35 cellular contexts compared by ENCODE assay signal in the genomic region with DNA sequence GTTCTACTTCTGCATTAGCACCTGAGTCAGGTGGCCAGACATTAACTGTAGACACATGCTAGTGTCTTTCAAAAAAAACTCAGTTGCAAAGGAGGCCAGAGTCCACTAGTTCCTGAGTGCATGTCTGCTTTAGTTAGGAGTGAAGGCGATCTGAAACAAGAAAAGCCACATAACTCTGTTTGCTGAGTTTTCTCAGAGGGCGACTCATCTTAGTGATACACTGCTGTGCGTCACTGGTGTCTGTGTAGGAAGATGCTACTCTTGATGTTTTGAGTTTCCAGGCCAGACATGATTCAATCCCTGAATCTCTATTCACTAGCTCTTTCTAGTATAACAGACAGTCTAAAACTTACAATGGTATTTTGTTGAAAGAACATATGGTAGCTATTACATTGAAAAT.
A peak's percentile ranks its signal among the peaks of the same experiment; 100 is the strongest.
DNase-seq lines count a peak whose midpoint lies in the region; TF ChIP-seq lines count a peak whose summit lies in the region.
"Had no signal": no experiment of that assay in that cellular context is flagged by ENCODE, and none has a peak within 500 bp of the region (broad histone marks: within the 10 kb centered on the region; RNA-seq: fewer than 3 reads in every experiment).

No MANE protein-coding gene starts in this region.

- DNase-seq in Ammon's horn (ENCODE audit: low spot score), result peak; percentile 4
- peak; percentile 4 for DNase-seq in LHCN-M2 (ENCODE audit: low read depth)
- peak; percentile 8 for DNase-seq in mammary epithelial cell
- peak; percentile 31 for DNase-seq in glomerular visceral epithelial cell (ENCODE audit: extremely low spot score)
- DNase-seq in tibial artery, result no peak
- no peak for DNase-seq in A673 (ENCODE audit: low spot score)
- DNase-seq in MG63, result no peak
- DNase-seq in kidney tubule cell (ENCODE audit: low spot score), result no peak
- DNase-seq: activated CD4-positive, alpha-beta T cell treated with anti-CD3 and anti-CD28 coated beads for 4 hours; activated effector memory CD4-positive, alpha-beta T cell treated with anti-CD3 and anti-CD28 coated beads, Interleukin-2, amount 50 U/mL, for 16 hours; activated naive CD8-positive, alpha-beta T cell treated with anti-CD3 and anti-CD28 coated beads for 36 hours; aorta; caudate nucleus; CD4-positive, alpha-beta memory T cell; effector memory CD8-positive, alpha-beta T cell; H7; KBM-7; left lung; mesendoderm; NCI-H1417 treated with DMSO at 0.1 percent for 48 hours; NCI-H2081; NCI-H345; NCI-H748 treated with DMSO at 0.1 percent for 48 hours; pancreas; retina; SIG-M5; stimulated activated CD4-positive, alpha-beta T cell treated with anti-CD3 and anti-CD28 coated beads, Interleukin-1b, Interleukin-23, amount 100 ng/mL, for 48 hours; stimulated activated naive CD4-positive, alpha-beta T cell treated with Interleukin-2 at 50 U/mL for 16 hours; SW 1271; T-helper 9 cell; testis had no signal

- no peak overlapping the region for H3K4me2 ChIP-seq in mammary epithelial cell (ENCODE audit: insufficient read depth, low read depth, low read length)
- H3K4me2 ChIP-seq: neural progenitor cell had no signal

- intact Hi-C loops in mammary epithelial cell (cut with micrococcal nuclease) (no loop called here), tibial artery (cut with DNase I; ENCODE audit: low total_unique reads) (no loop called here), A673 (cut with micrococcal nuclease; ENCODE audit: unreplicated experiment) (no loop called here)

- TF ChIP-seq CTCF in mammary epithelial cell (conservative IDR thresholded peaks at IDR 0.05 in 1 of 2, IDR thresholded peaks at IDR 0.05 in 1 of 2; ENCODE audit: extremely low read depth in 1 of 2, insufficient read depth in 1 of 2, low read depth in 1 of 2, low read length in 2 of 2) (no peak), tibial artery (IDR thresholded peaks at IDR 0.05) (no peak), A673 (conservative IDR thresholded peaks at IDR 0.05; ENCODE audit: low read depth, low read length) (no peak)

- dilution Hi-C loops in mammary epithelial cell (cut with HindIII; ENCODE audit: low sequenced_read_pairs), result no loop called here

- H3K27ac ChIP-seq in mammary epithelial cell (ENCODE audit: insufficient read depth, low read depth, low read length) (no peak overlapping the region), tibial artery (no peak overlapping the region), A673 (ENCODE audit: low read depth, low read length, poor library complexity, severe bottlenecking) (no peak overlapping the region)
- H3K27ac ChIP-seq: gastroesophageal sphincter, left lung, neural progenitor cell, pancreas, skin epidermis, testis, VCaP had no signal

- H3K36me3 ChIP-seq in mammary epithelial cell (ENCODE audit: insufficient read depth, low read length), result no peaks in the 10 kb centered on the region
- H3K36me3 ChIP-seq in tibial artery, result no peaks in the 10 kb centered on the region
- H3K36me3 ChIP-seq in A673 (ENCODE audit: insufficient read depth, low read length, poor library complexity, severe bottlenecking), result no peaks in the 10 kb centered on the region
- no peaks in the 10 kb centered on the region for H3K36me3 ChIP-seq in MG63
- H3K36me3 ChIP-seq: gastroesophageal sphincter, left lung, neural progenitor cell, pancreas had no signal

- H3K4me3 ChIP-seq in mammary epithelial cell (replicated peaks in 1 of 3; ENCODE audit: insufficient read depth in 1 of 3, low read depth in 2 of 3, low read length in 3 of 3) (no peak overlapping the region), tibial artery (no peak overlapping the region), A673 (ENCODE audit: low read depth, low read length, poor library complexity, severe bottlenecking) (no peak overlapping the region), MG63 (no peak overlapping the region)
- H3K4me3 ChIP-seq: gastroesophageal sphincter, left lung, neural progenitor cell, pancreas, skin epidermis, testis had no signal

- WGBS in mammary epithelial cell (ENCODE audit: low coverage, missing lambda C conversion rate), result 78% methylated on average over 3 of the region's 3 CpGs

- H3K9ac ChIP-seq in mammary epithelial cell (ENCODE audit: insufficient read depth, low read length), result no peak overlapping the region
- H3K9ac ChIP-seq: neural progenitor cell had no signal

- H3K27me3 ChIP-seq in mammary epithelial cell (ENCODE audit: insufficient read depth, low read length) (no peaks in the 10 kb centered on the region), tibial artery (no peaks in the 10 kb centered on the region), A673 (replicated peaks; ENCODE audit: insufficient read depth, low read depth, low read length, poor library complexity) (no peaks in the 10 kb centered on the region), MG63 (no peaks in the 10 kb centered on the region)
- H3K27me3 ChIP-seq: gastroesophageal sphincter, left lung, neural progenitor cell, pancreas, testis had no signal

- POLR2A ChIA-PET in A673 (lab: Charles Lee; ENCODE audit: low non-redundant PET), result no interaction called here

- in situ Hi-C loops in mammary epithelial cell (cut with MboI; ENCODE audit: low sequenced_read_pairs in 2 of 2), result no loop called here

- H3K79me2 ChIP-seq in mammary epithelial cell (ENCODE audit: insufficient read depth, low read length), result no peaks in the 10 kb centered on the region

- CTCF ChIA-PET in mammary epithelial cell (lab: Charles Lee; ENCODE audit: low non-redundant PET), result no interaction called here
- CTCF ChIA-PET in A673 (lab: Charles Lee), result no interaction called here

- H3K9me3 ChIP-seq in mammary epithelial cell (replicated peaks; ENCODE audit: insufficient read depth, low read length) (no peaks in the 10 kb centered on the region), tibial artery (no peaks in the 10 kb centered on the region), A673 (ENCODE audit: low read depth, low read length, poor library complexity, severe bottlenecking) (no peaks in the 10 kb centered on the region), MG63 (no peaks in the 10 kb centered on the region)
- H3K9me3 ChIP-seq: gastroesophageal sphincter, left lung, pancreas, testis had no signal

- no TSS peak for BruUV-seq in mammary epithelial cell (replicated peaks; lab: Mats Ljungman, UMichigan)
- no TSS peak for BruUV-seq in A673 (replicated peaks; lab: Mats Ljungman, UMichigan)

- H3K4me1 ChIP-seq in mammary epithelial cell (ENCODE audit: insufficient read depth, low read length), result no peaks in the 10 kb centered on the region
- no peaks in the 10 kb centered on the region for H3K4me1 ChIP-seq in tibial artery
- no peaks in the 10 kb centered on the region for H3K4me1 ChIP-seq in A673 (ENCODE audit: insufficient read depth, low read length, poor library complexity, severe bottlenecking)
- H3K4me1 ChIP-seq: gastroesophageal sphincter, left lung, neural progenitor cell, pancreas, testis had no signal

- H4K20me1 ChIP-seq in mammary epithelial cell (ENCODE audit: insufficient read depth, low read length), result no peaks in the 10 kb centered on the region

- no peak overlapping the region for H2AFZ ChIP-seq in mammary epithelial cell (ENCODE audit: low read depth, low read length)
- H2AFZ ChIP-seq: neural progenitor cell had no signal

Comparison
In these comparisons a context has a peak if more than half of its experiments do, and no peak if none do; other contexts are left out.
1. DNase-seq: peak in Ammon's horn (single experiment), LHCN-M2 (single experiment), mammary epithelial cell (single experiment) and glomerular visceral epithelial cell (single experiment); none in tibial artery (0 of 2), A673 (single experiment), MG63 (single experiment) and kidney tubule cell (single experiment).